Comparison of ENCODE assay signal across 8 cellular contexts in genomic region chr12:15910864-15911696, GRCh38. TPM values are rescaled to one million over a fixed set of nuclear protein-coding genes. Genes with fewer than 3 reads are reported as not detected.
DNase-seq lines count a peak whose midpoint lies in the region; TF ChIP-seq lines count a peak whose summit lies in the region.

TSS of gene DERA (plus strand) at chr12:15911332. CDS start at chr12:15911384, 52 bp downstream.

- peak within 1 kb of the TSS; percentile 94 for H3K4me3 Mint-ChIP-seq in activated naive CD4-positive, alpha-beta T cell treated with anti-CD3 and anti-CD28 coated beads, Interleukin-2, amount 50 U/mL, for 24 hours
- peak within 1 kb of the TSS; percentile 84 for H3K4me3 Mint-ChIP-seq in osteocyte (ENCODE audit: unreplicated experiment)

- peak within 1 kb of the TSS; percentile 81 for H3K27ac ChIP-seq in thymus (ENCODE audit: low read depth)

- H3K4me3 ChIP-seq in H7 (ENCODE audit: insufficient read depth, low read depth, low read length) (peak within 1 kb of the TSS; percentile 81), Loucy (ENCODE audit: low read length, poor library complexity, severe bottlenecking) (peak within 1 kb of the TSS; percentile 82), thymus (ENCODE audit: low read length) (peak within 1 kb of the TSS; percentile 75)

- peak; percentile 95 for DNase-seq in GM03348 (ENCODE audit: low spot score)
- DNase-seq in H7 = peak; percentile 89
- peak; percentile 85 for DNase-seq in SK-N-DZ (ENCODE audit: low spot score)
- DNase-seq in glomerular visceral epithelial cell (ENCODE audit: extremely low spot score) = peak; percentile 83
- peak; percentile 92 for DNase-seq in osteocyte (ENCODE audit: extremely low spot score, unreplicated experiment)

- no peaks in the 10 kb centered on the region for H3K9me3 Mint-ChIP-seq in activated naive CD4-positive, alpha-beta T cell treated with anti-CD3 and anti-CD28 coated beads, Interleukin-2, amount 50 U/mL, for 24 hours
- no peaks in the 10 kb centered on the region for H3K9me3 Mint-ChIP-seq in osteocyte (ENCODE audit: unreplicated experiment)

- H2AFZ ChIP-seq in Loucy (ENCODE audit: low read length) = peak within 1 kb of the TSS; percentile 89

- H3K9me2 ChIP-seq in Loucy (replicated peaks; ENCODE audit: low read depth, low read length) = no peaks in the 10 kb centered on the region

- no peaks in the 10 kb centered on the region for H3K36me3 Mint-ChIP-seq in activated naive CD4-positive, alpha-beta T cell treated with anti-CD3 and anti-CD28 coated beads, Interleukin-2, amount 50 U/mL, for 24 hours
- no peaks in the 10 kb centered on the region for H3K36me3 Mint-ChIP-seq in osteocyte (ENCODE audit: unreplicated experiment)

- under 1% methylated on average over 59 of the region's 59 CpGs for WGBS in thymus

- H3K27me3 ChIP-seq in H7 (ENCODE audit: control insufficient read depth, insufficient read depth, low read length) (no peaks in the 10 kb centered on the region; the same call in 1 of the 2 replicates), Loucy (ENCODE audit: insufficient read depth, low read length, poor library complexity, severe bottlenecking) (no peaks in the 10 kb centered on the region), thymus (ENCODE audit: control insufficient read depth, insufficient read depth) (no peaks in the 10 kb centered on the region)

- no peak for TF ChIP-seq CTCF in Loucy (conservative IDR thresholded peaks at IDR 0.05; ENCODE audit: low read length)
- no peak for TF ChIP-seq CTCF in osteocyte (IDR thresholded peaks at IDR 0.05)

- peaks cover 23% of the 10 kb centered on the region for H3K79me2 ChIP-seq in Loucy (ENCODE audit: insufficient read depth, low read length)

- H3K27ac Mint-ChIP-seq in activated naive CD4-positive, alpha-beta T cell treated with anti-CD3 and anti-CD28 coated beads, Interleukin-2, amount 50 U/mL, for 24 hours = peak within 1 kb of the TSS; percentile 83
- H3K27ac Mint-ChIP-seq in osteocyte (ENCODE audit: unreplicated experiment) = peak within 1 kb of the TSS; percentile 93

- H3K36me3 ChIP-seq in H7 (replicated peaks; ENCODE audit: control insufficient read depth, insufficient read depth, low read length) = no peaks in the 10 kb centered on the region; the same call in 1 of the 2 replicates
- no peaks in the 10 kb centered on the region for H3K36me3 ChIP-seq in Loucy (ENCODE audit: insufficient read depth, low read length)
- H3K36me3 ChIP-seq in thymus (ENCODE audit: control insufficient read depth, insufficient read depth) = peaks cover 3% of the 10 kb centered on the region

- H3K27me3 Mint-ChIP-seq in activated naive CD4-positive, alpha-beta T cell treated with anti-CD3 and anti-CD28 coated beads, Interleukin-2, amount 50 U/mL, for 24 hours = no peaks in the 10 kb centered on the region
- H3K27me3 Mint-ChIP-seq in osteocyte (ENCODE audit: unreplicated experiment) = no peaks in the 10 kb centered on the region

- H3K9me3 ChIP-seq in Loucy (ENCODE audit: insufficient read depth, low read depth, low read length) = no peaks in the 10 kb centered on the region
- H3K9me3 ChIP-seq in thymus (ENCODE audit: control insufficient read depth) = no peaks in the 10 kb centered on the region

- H4K20me1 ChIP-seq in Loucy (ENCODE audit: insufficient read depth, low read length, poor library complexity, severe bottlenecking) = no peaks in the 10 kb centered on the region

- peak within 1 kb of the TSS; percentile 88 for H3K9ac ChIP-seq in Loucy (ENCODE audit: low read depth, low read length, poor library complexity, severe bottlenecking)

- H3F3A ChIP-seq in Loucy (ENCODE audit: low read depth) = no peaks in the 10 kb centered on the region

- H3K4me2 ChIP-seq in Loucy (ENCODE audit: low read depth, low read length, poor library complexity, severe bottlenecking) = peak within 1 kb of the TSS; percentile 72

- H3K4me1 ChIP-seq in Loucy (ENCODE audit: insufficient read depth, low read length, poor library complexity, severe bottlenecking) (peaks cover 14% of the 10 kb centered on the region), thymus (ENCODE audit: control insufficient read depth, insufficient read depth, low read length) (no peaks in the 10 kb centered on the region)

- H3K4me1 Mint-ChIP-seq in activated naive CD4-positive, alpha-beta T cell treated with anti-CD3 and anti-CD28 coated beads, Interleukin-2, amount 50 U/mL, for 24 hours = peaks cover 18% of the 10 kb centered on the region
- H3K4me1 Mint-ChIP-seq in osteocyte (ENCODE audit: unreplicated experiment) = peaks cover 20% of the 10 kb centered on the region

RNA-seq across cellular contexts. Expression of gene DERA, which starts in this region (rescaled TPM):
- 32.9 and 34.7 TPM in 2 replicates for total RNA-seq in H7 (2014; rRNA removed; shearing (Covaris generic))
- 170 and 182 TPM in 2 replicates for polyA plus RNA-seq in SK-N-DZ (2014; cell fraction: cytosol; rRNA removed)
- polyA plus RNA-seq in SK-N-DZ (2014; cell fraction: nucleus; rRNA removed) = 112 and 132 TPM in 2 replicates
- 28.4 and 29.8 TPM in 2 replicates for total RNA-seq in osteocyte
- polyA plus RNA-seq in thymus = 25.7 TPM

Comparison
In these comparisons a context has a peak if more than half of its experiments do, and no peak if none do; other contexts are left out.
1. Peak in every context shown above with its lines: DNase-seq, H3K4me3 ChIP-seq and H3K27ac ChIP-seq.